ENCODE assay signal across 1 cellular context in genomic region chr11:68213555-68214172, GRCh38.
TF ChIP-seq lines count a peak whose summit lies in the region.

No MANE protein-coding gene starts in this region.

TF ChIP-seq in HepG2, 621 proteins besides CTCF, POLR2A, EP300 and RAD21 (continued from another document and continues in another):
- TF ChIP-seq ZHX2 (IDR thresholded peaks at IDR 0.05; ENCODE audit: low read depth) (peak; percentile 79; the same call in 1 of the 2 replicates), ZHX2 (CRISPR knock-in tag; IDR thresholded peaks at IDR 0.05; ENCODE audit: borderline replicate concordance) (no peak), MXI1 (IDR thresholded peaks at IDR 0.05; ENCODE audit: borderline replicate concordance, low read depth, low read length) (peak; percentile 66; the same call in 1 of the 3 replicates), RFX1 (IDR thresholded peaks at IDR 0.05) (no peak), ZNF558 (CRISPR knock-in tag; IDR thresholded peaks at IDR 0.05; ENCODE audit: borderline replicate concordance) (0 out of 2 replicates have a peak, but pooled peaks have one; percentile 23), SKIL (CRISPR knock-in tag; IDR thresholded peaks at IDR 0.05; ENCODE audit: borderline replicate concordance) (no peak), MED1 (CRISPR knock-in tag; IDR thresholded peaks at IDR 0.05) (peak; percentile 78), ZNF343 (CRISPR knock-in tag; IDR thresholded peaks at IDR 0.05) (no peak), GATA4 (IDR thresholded peaks at IDR 0.05; ENCODE audit: borderline replicate concordance, low read depth) (peak; percentile 73), HOXA7 (CRISPR knock-in tag; IDR thresholded peaks at IDR 0.05) (no peak), HDAC6 (IDR thresholded peaks at IDR 0.05; ENCODE audit: low read depth, low read length) (no peak), ZNF761 (CRISPR knock-in tag; conservative IDR thresholded peaks at IDR 0.05) (0 out of 2 replicates have a peak, but pooled peaks have one; percentile 3), ZNF24 (IDR thresholded peaks at IDR 0.05) (0 out of 2 replicates have a peak, but pooled peaks have one; percentile 25), HNF4A (CRISPR knock-in tag; IDR thresholded peaks at IDR 0.05) (no peak), TFAP4 (IDR thresholded peaks at IDR 0.05; ENCODE audit: borderline replicate concordance, low read depth) (peak; percentile 24; the same call in 1 of the 2 replicates), ZBTB7A (CRISPR knock-in tag; IDR thresholded peaks at IDR 0.05) (peak; percentile 54; the same call in 1 of the 2 replicates), ARID5B (CRISPR knock-in tag; IDR thresholded peaks at IDR 0.05) (peak; percentile 50), KLF9 (CRISPR knock-in tag; IDR thresholded peaks at IDR 0.05; ENCODE audit: low read depth) (no peak), ZNF20 (CRISPR knock-in tag; IDR thresholded peaks at IDR 0.05) (no peak), ZFX (CRISPR knock-in tag; IDR thresholded peaks at IDR 0.05; ENCODE audit: low read depth) (peak; percentile 87), JUND (CRISPR knock-in tag; IDR thresholded peaks at IDR 0.05) (0 out of 2 replicates have a peak, but pooled peaks have one; percentile 58), HNRNPUL1 (IDR thresholded peaks at IDR 0.05; ENCODE audit: low read depth, low read length) (no peak; the same call in 1 of the 2 replicates), THRA (CRISPR knock-in tag; IDR thresholded peaks at IDR 0.05; ENCODE audit: borderline replicate concordance) (0 out of 2 replicates have a peak, but pooled peaks have one; percentile 15), CCAR2 (optimal IDR thresholded peaks at IDR 0.05; ENCODE audit: low read depth, low read length) (peak; percentile 28), ZBTB10 (CRISPR knock-in tag; IDR thresholded peaks at IDR 0.05; ENCODE audit: borderline replicate concordance) (peak; percentile 80), ZBTB14 (CRISPR knock-in tag; IDR thresholded peaks at IDR 0.05) (peak; percentile 98), ASH2L (IDR thresholded peaks at IDR 0.05; ENCODE audit: insufficient read length, low read depth, low read length) (peak; percentile 84), CBFB (CRISPR knock-in tag; IDR thresholded peaks at IDR 0.05) (peak; percentile 50; the same call in 1 of the 2 replicates), ZBTB8A (CRISPR knock-in tag; IDR thresholded peaks at IDR 0.05; ENCODE audit: borderline replicate concordance, low read depth) (no peak), SRY (CRISPR knock-in tag; IDR thresholded peaks at IDR 0.05) (no peak; the same call in 1 of the 2 replicates), NAIF1 (CRISPR knock-in tag; IDR thresholded peaks at IDR 0.05; ENCODE audit: borderline replicate concordance) (no peak; the same call in 1 of the 2 replicates), AGO2 (optimal IDR thresholded peaks at IDR 0.05; ENCODE audit: low read depth, low read length) (peak; percentile 96), TBX2 (CRISPR knock-in tag; IDR thresholded peaks at IDR 0.05; ENCODE audit: borderline replicate concordance) (peak; percentile 43; the same call in 1 of the 2 replicates), ZNF292 (CRISPR knock-in tag; IDR thresholded peaks at IDR 0.05; ENCODE audit: borderline replicate concordance, low read depth) (no peak), KLF16 (CRISPR knock-in tag; IDR thresholded peaks at IDR 0.05) (peak in 1 of 2 experiments; percentile 50; a peak in 1 of 4 replicates), ZGPAT (CRISPR knock-in tag; IDR thresholded peaks at IDR 0.05) (peak; percentile 77; the same call in 1 of the 2 replicates)
